In genomic region chr3:67654832-67655152, GRCh38 we compare ENCODE assay signal across 7 cellular contexts. TPM values are rescaled to one million over a fixed set of nuclear protein-coding genes. Genes with fewer than 3 reads are reported as not detected.
DNase-seq lines count a peak whose midpoint lies in the region; ATAC-seq, FAIRE-seq and TF ChIP-seq lines count a peak whose summit lies in the region.

No MANE protein-coding gene starts in this region.

- peak overlapping the region; percentile 70 for H3K4me3 ChIP-seq in WERI-Rb-1 (ENCODE audit: low read depth, low read length)
- H3K4me3 ChIP-seq in gastrocnemius medialis, result peak overlapping the region; percentile 66 to 90 (median 77)

- intact Hi-C loops in gastrocnemius medialis (cut with DNase I; ENCODE audit: low total_unique reads), result loop anchor here (5.0 kb wide), 1 partner anchor 657 kb away; the partner anchor contains the start of gene KBTBD8

- FAIRE-seq in urothelium cell line (lab: Jason Lieb, UNC), result no peak

- POLR2A ChIA-PET in HEK293T (lab: Yijun Ruan, JAX), result interaction anchor here (1.5 kb wide), 1 partner anchor 19 kb away, joined by 3 read pairs; no protein-coding TSS in a partner anchor

- in situ Hi-C loops in gastrocnemius medialis (cut with MboI; ENCODE audit: low sequenced_read_pairs in 4 of 4), result no loop called here

- H3K4me1 Mint-ChIP-seq in glutamatergic neuron (ENCODE audit: low read depth, unreplicated experiment), result no peaks in the 10 kb centered on the region

- peak overlapping the region; percentile 45 for H3K27ac Mint-ChIP-seq in glutamatergic neuron (ENCODE audit: unreplicated experiment)

- peak overlapping the region; percentile 66 for H3K4me3 Mint-ChIP-seq in glutamatergic neuron (ENCODE audit: unreplicated experiment)

- CTCF ChIA-PET in HEK293T (lab: Yijun Ruan, JAX), result no interaction called here

- no peak for TF ChIP-seq CTCF in WERI-Rb-1 (IDR thresholded peaks at IDR 0.05; ENCODE audit: low read depth, low read length)
- TF ChIP-seq CTCF in glutamatergic neuron (IDR thresholded peaks at IDR 0.05; ENCODE audit: partially characterized antibody, unreplicated experiment), result no peak
- no peak for TF ChIP-seq CTCF in gastrocnemius medialis (IDR thresholded peaks at IDR 0.05 in 4 of 5, conservative IDR thresholded peaks at IDR 0.05 in 1 of 5)

- H3K27me3 ChIP-seq in WERI-Rb-1 (ENCODE audit: insufficient read depth, low read depth, severe bottlenecking) (no peaks in the 10 kb centered on the region), gastrocnemius medialis (no peaks in the 10 kb centered on the region)

- peaks cover 3% of the 10 kb centered on the region for H3K9me3 Mint-ChIP-seq in glutamatergic neuron (ENCODE audit: unreplicated experiment)

- H3K9me3 ChIP-seq in WERI-Rb-1 (ENCODE audit: severe bottlenecking) (no peaks in the 10 kb centered on the region), gastrocnemius medialis (no peaks in the 10 kb centered on the region)

- H3K4me1 ChIP-seq in gastrocnemius medialis, result peaks cover 20 to 36% of the 10 kb centered on the region in 2 donors

- peak; percentile 37 to 53 for ATAC-seq in gastrocnemius medialis

- H3K36me3 ChIP-seq in WERI-Rb-1, result no peaks in the 10 kb centered on the region; the same call in 1 of the 2 replicates
- H3K36me3 ChIP-seq in gastrocnemius medialis, result no peaks in the 10 kb centered on the region

- DNase-seq in HEK293T (ENCODE audit: extremely low spot score) (no peak), WERI-Rb-1 (no peak), glutamatergic neuron (no peak), gastrocnemius medialis (no peak), urothelium cell line (ENCODE audit: low spot score) (no peak), HCEC 1CT (no peak), RPMI8226 (no peak)

- H3K27ac ChIP-seq in WERI-Rb-1, result peak overlapping the region; percentile 90
- H3K27ac ChIP-seq in gastrocnemius medialis, result peak overlapping the region; percentile 81 to 96 (median 95)

- no peak for TF ChIP-seq POLR2A in gastrocnemius medialis (IDR thresholded peaks at IDR 0.05)

- no peaks in the 10 kb centered on the region for H3K36me3 Mint-ChIP-seq in glutamatergic neuron (ENCODE audit: unreplicated experiment)

- no peaks in the 10 kb centered on the region for H3K27me3 Mint-ChIP-seq in glutamatergic neuron (ENCODE audit: unreplicated experiment)

TF ChIP-seq in HEK293T, 16 proteins besides CTCF, POLR2A, EP300 and RAD21:
- TF ChIP-seq ELF4 (IDR thresholded peaks at IDR 0.05) (no peak), L3MBTL2 (conservative IDR thresholded peaks at IDR 0.05) (peak; percentile 34; the same call in 1 of the 2 replicates), CTBP1 (IDR thresholded peaks at IDR 0.05; ENCODE audit: borderline replicate concordance) (no peak), ZNF384 (IDR thresholded peaks at IDR 0.05) (no peak), SP1 (IDR thresholded peaks at IDR 0.05) (no peak), SUZ12 (IDR thresholded peaks at IDR 0.05) (no peak), LEF1 (IDR thresholded peaks at IDR 0.05; ENCODE audit: borderline replicate concordance) (no peak), PKNOX1 (IDR thresholded peaks at IDR 0.05) (no peak), FOXM1 (IDR thresholded peaks at IDR 0.05; ENCODE audit: borderline replicate concordance) (no peak), TARDBP (IDR thresholded peaks at IDR 0.05) (no peak), HDGF (IDR thresholded peaks at IDR 0.05; ENCODE audit: borderline replicate concordance) (0 out of 2 replicates have a peak, but pooled peaks have one; percentile 31), ARNT (IDR thresholded peaks at IDR 0.05) (no peak), BHLHE40 (IDR thresholded peaks at IDR 0.05; ENCODE audit: borderline replicate concordance) (no peak)

RNA-seq across cellular contexts. Expression of gene SUCLG2, which starts 0.4 kb away (rescaled TPM):
- total RNA-seq in glutamatergic neuron (ENCODE audit: unreplicated experiment) (4.3 TPM), gastrocnemius medialis (100 to 1,000 TPM in 1 of 4 donors, 10 to 100 TPM in 3; 64.3 to 106 (median 73.2) TPM)

Comparison
In these comparisons a context has a peak if more than half of its experiments do, and no peak if none do; other contexts are left out.
1. RNA of gene SUCLG2, which starts 0.4 kb away (total RNA-seq): 64.3 to 106 TPM in gastrocnemius medialis; 4.3 TPM in glutamatergic neuron (single experiment); every median in the first group is over 10 times any median in the second.